ENCODE assay signal across 24 cellular contexts in the genomic region with DNA sequence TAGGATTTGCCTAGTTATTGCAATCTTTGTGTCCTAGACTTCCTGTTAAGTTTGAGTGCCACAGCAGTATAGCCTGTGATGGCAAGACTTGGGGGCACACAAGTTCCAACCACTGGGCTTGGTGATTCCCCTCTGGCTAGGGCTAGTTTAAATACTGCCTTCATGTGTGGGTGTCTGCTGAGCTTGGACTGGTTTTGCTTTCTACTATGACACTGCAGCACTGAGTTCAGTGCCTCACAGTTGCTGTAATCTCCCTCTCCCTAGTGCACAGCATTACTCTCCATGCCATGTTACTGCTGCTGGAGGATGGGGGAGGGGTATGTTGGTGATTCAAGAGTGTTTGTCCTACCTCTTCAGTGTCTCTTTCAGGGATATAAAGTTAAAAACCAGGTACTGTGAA.
A peak's percentile ranks its signal among the peaks of the same experiment; 100 is the strongest.
DNase-seq lines count a peak whose midpoint lies in the region; ATAC-seq lines count a peak whose summit lies in the region.
"Had no signal": no experiment of that assay in that cellular context is flagged by ENCODE, and none has a peak within 500 bp of the region (broad histone marks: within the 10 kb centered on the region; RNA-seq: fewer than 3 reads in every experiment).

No MANE protein-coding gene starts in this region.

- H3K23ac ChIP-seq in mesenchymal stem cell (ENCODE audit: low read length in 2 of 2): no peak overlapping the region

- no peak overlapping the region for H3K27ac ChIP-seq in mesenchymal stem cell (ENCODE audit: low read length, poor library complexity, severe bottlenecking)
- H3K27ac ChIP-seq: epithelial cell of prostate, SK-N-MC had no signal

- DNase-seq in NCI-H510A treated with DMSO at 0.1 percent for 48 hours (lab: John Stamatoyannopoulos, UW) (peak; percentile 41), NCI-H510A (lab: John Stamatoyannopoulos, UW) (no peak), mesenchymal stem cell (no peak), Ammon's horn (ENCODE audit: low spot score) (no peak), NCI-H526 (lab: John Stamatoyannopoulos, UW) (no peak), LoVo (ENCODE audit: low spot score) (no peak)
- DNase-seq: 8988T; BE2C; cerebellar nuclear complex; DND-41; immature natural killer cell; MG63; NCI-H1436; NCI-H2171; NCI-H69; RPMI8226; stimulated activated CD4-positive, alpha-beta T cell treated with anti-CD3 and anti-CD28 coated beads, Interleukin-4, amount 100 ng/mL, for 24 hours had no signal

- no peak overlapping the region for H3K9ac ChIP-seq in mesenchymal stem cell (ENCODE audit: low read length)

- no peaks in the 10 kb centered on the region for H3K4me1 ChIP-seq in mesenchymal stem cell (ENCODE audit: control insufficient read depth, insufficient read depth, low read depth, low read length)
- H3K4me1 ChIP-seq: BE2C had no signal

- no peak overlapping the region for H3K18ac ChIP-seq in mesenchymal stem cell (ENCODE audit: low read depth in 1 of 2, low read length in 2 of 2)

- H3K79me1 ChIP-seq in mesenchymal stem cell (replicated peaks; ENCODE audit: low read length, poor library complexity, severe bottlenecking): no peaks in the 10 kb centered on the region

- H2AFZ ChIP-seq in mesenchymal stem cell (ENCODE audit: low read depth, low read length): no peak overlapping the region

- H2BK12ac ChIP-seq in mesenchymal stem cell (ENCODE audit: low read length in 2 of 2): no peak overlapping the region

- no peak overlapping the region for H3K4me2 ChIP-seq in mesenchymal stem cell (ENCODE audit: low read length, poor library complexity, severe bottlenecking)

- no peaks in the 10 kb centered on the region for H3K36me3 ChIP-seq in mesenchymal stem cell (ENCODE audit: control insufficient read depth in 1 of 2, insufficient read depth in 2 of 2, low read depth in 1 of 2, low read length in 2 of 2)
- H3K36me3 ChIP-seq: BE2C, MG63 had no signal

- H3K4ac ChIP-seq in mesenchymal stem cell (ENCODE audit: low read depth in 1 of 2, low read length in 2 of 2): no peak overlapping the region

- H2BK5ac ChIP-seq in mesenchymal stem cell (ENCODE audit: low read depth, low read length, poor library complexity, severe bottlenecking): no peak overlapping the region

- ATAC-seq in GM21526 (IDR thresholded peaks at IDR 0.05; ENCODE audit: low FRiP score, unreplicated experiment): peak; percentile 61
- ATAC-seq in HG03432 (IDR thresholded peaks at IDR 0.05; ENCODE audit: unreplicated experiment): peak; percentile 64
- ATAC-seq: left lobe of liver; naive thymus-derived CD4-positive, alpha-beta T cell; WTC11 had no signal

- no peak overlapping the region for H2AK5ac ChIP-seq in mesenchymal stem cell (ENCODE audit: low read length, severe bottlenecking)

- H4K8ac ChIP-seq in mesenchymal stem cell (ENCODE audit: low read length): no peak overlapping the region

- no peak overlapping the region for H3K4me3 ChIP-seq in mesenchymal stem cell (ENCODE audit: insufficient read depth in 1 of 2, low read depth in 1 of 2, low read length in 2 of 2)
- H3K4me3 ChIP-seq: MG63, SK-N-MC had no signal

- H3K14ac ChIP-seq in mesenchymal stem cell (ENCODE audit: low read length in 2 of 2): no peak overlapping the region

- no peaks in the 10 kb centered on the region for H3K9me3 ChIP-seq in mesenchymal stem cell (ENCODE audit: control insufficient read depth, low read length)
- H3K9me3 ChIP-seq: BE2C, MG63 had no signal

- no peak overlapping the region for H2BK120ac ChIP-seq in mesenchymal stem cell (ENCODE audit: low read depth, low read length)

- H4K91ac ChIP-seq in mesenchymal stem cell (ENCODE audit: low read length): peak overlapping the region; percentile 43

- no peak overlapping the region for H2BK15ac ChIP-seq in mesenchymal stem cell (ENCODE audit: low read depth, poor library complexity, severe bottlenecking)

- H3K27me3 ChIP-seq in mesenchymal stem cell (ENCODE audit: control insufficient read depth in 1 of 2, insufficient read depth in 1 of 2, low read length in 2 of 2): no peaks in the 10 kb centered on the region
- H3K27me3 ChIP-seq: BE2C, MG63 had no signal
